In genomic region chrX:49199315-49199595, GRCh38 we compare ENCODE assay signal across 17 cellular contexts. TPM values are rescaled to one million over a fixed set of nuclear protein-coding genes. Genes with fewer than 3 reads are reported as not detected.
DNase-seq lines count a peak whose midpoint lies in the region; ATAC-seq, FAIRE-seq and TF ChIP-seq lines count a peak whose summit lies in the region.
"Had no signal": no experiment of that assay in that cellular context is flagged by ENCODE, and none has a peak within 500 bp of the region (broad histone marks: within the 10 kb centered on the region; RNA-seq: fewer than 3 reads in every experiment).

No MANE protein-coding gene starts in this region.

- no peaks in the 10 kb centered on the region for H3K9me1 ChIP-seq in K562 (ENCODE audit: control insufficient read depth, insufficient read depth, low read length)

- H3K9ac ChIP-seq in HUES64 (ENCODE audit: low read depth, low read length) = no peak overlapping the region
- H3K9ac ChIP-seq in K562 (ENCODE audit: insufficient read depth in 1 of 2, low read depth in 2 of 2, low read length in 2 of 2) = peak overlapping the region in 1 of 2 experiments; percentile 83; a peak in 2 of 4 replicates
- H3K9ac ChIP-seq in parathyroid adenoma = peak overlapping the region; percentile 37

- POLR2A ChIA-PET in activated CD4-positive, alpha-beta T cell treated with anti-CD3 and anti-CD28 coated beads, Interleukin-2, amount 10 ng/mL, durations not matched to agents 7 days and 5 days (lab: Charles Lee) = no interaction called here
- POLR2A ChIA-PET in K562 (lab: Yijun Ruan, JAX) = no interaction called here

- H3K27me3 ChIP-seq in HUES64 (ENCODE audit: insufficient read depth, low read length) (peaks cover 8% of the 10 kb centered on the region; the same call in 1 of the 2 replicates), K562 (ENCODE audit: control insufficient read depth in 2 of 2, insufficient read depth in 2 of 2, low read length in 2 of 2) (no peaks in the 10 kb centered on the region), parathyroid adenoma (ENCODE audit: control insufficient read depth, insufficient read depth, low read length) (no peaks in the 10 kb centered on the region)
- H3K27me3 ChIP-seq: ovary, thyroid gland had no signal

- TF ChIP-seq EP300 in K562 (IDR thresholded peaks at IDR 0.05; ENCODE audit: low read length) = no peak

- H4K20me1 ChIP-seq in K562 (replicated peaks; ENCODE audit: control insufficient read depth, insufficient read depth, low read length) = no peaks in the 10 kb centered on the region

- CTCF ChIA-PET in activated CD4-positive, alpha-beta T cell treated with anti-CD3 and anti-CD28 coated beads, Interleukin-2, amount 10 ng/mL, durations not matched to agents 7 days and 5 days (lab: Charles Lee) = no interaction called here
- CTCF ChIA-PET in K562 (lab: Yijun Ruan, JAX; ENCODE audit: low intra/inter-chr PET ratio) = no interaction called here

- no peak for TF ChIP-seq RAD21 in K562 (CRISPR knock-in tag; conservative IDR thresholded peaks at IDR 0.05 in 1 of 2, IDR thresholded peaks at IDR 0.05 in 1 of 2)

- in situ Hi-C loops in K562 (cut with MboI) = no loop called here

- no peak for FAIRE-seq in K562 (lab: Jason Lieb, UNC)
- FAIRE-seq: bronchial epithelial cell, frontal cortex, kidney had no signal

- H3K27ac ChIP-seq in HUES64 (ENCODE audit: low read depth, low read length) (no peak overlapping the region), K562 (ENCODE audit: extremely low read depth, low read depth, low read length) (no peak overlapping the region), parathyroid adenoma (no peak overlapping the region)
- H3K27ac ChIP-seq: ovary, thyroid gland had no signal

- no peak for TF ChIP-seq CTCF in K562 (IDR thresholded peaks at IDR 0.05 in 2 of 3, conservative IDR thresholded peaks at IDR 0.05 in 1 of 3; ENCODE audit: insufficient read depth in 2 of 3, low read depth in 1 of 3, low read length in 3 of 3)
- TF ChIP-seq CTCF in parathyroid adenoma (IDR thresholded peaks at IDR 0.05) = no peak

- ATAC-seq in K562 (no peak), HG02870 (IDR thresholded peaks at IDR 0.05; ENCODE audit: unreplicated experiment) (no peak), GM19455 (IDR thresholded peaks at IDR 0.05; ENCODE audit: unreplicated experiment) (no peak)

- no peak for TF ChIP-seq POLR2A in K562 (conservative IDR thresholded peaks at IDR 0.05)

- intact Hi-C loops in K562 (cut with micrococcal nuclease) = no loop called here

- DNase-seq in activated CD4-positive, alpha-beta T cell treated with anti-CD3 and anti-CD28 coated beads, Interleukin-2, amount 10 ng/mL, durations not matched to agents 7 days and 5 days = no peak
- DNase-seq in activated CD4-positive, alpha-beta T cell treated with anti-CD3 and anti-CD28 coated beads for 1 hour = no peak
- no peak for DNase-seq in K562 (ENCODE audit: extremely low read depth in 1 of 4, low spot score in 3 of 4)
- DNase-seq in A172 (ENCODE audit: low spot score) = no peak
- DNase-seq: activated gamma-delta T cell treated with Interleukin-2 at 50 U/mL for 16 hours, DMS153, midbrain, ovary, PC-3, thyroid gland had no signal

- no peak overlapping the region for H2AFZ ChIP-seq in K562 (ENCODE audit: low read depth, low read length)
- no peak overlapping the region for H2AFZ ChIP-seq in parathyroid adenoma

- H3K4me1 ChIP-seq in HUES64 (ENCODE audit: insufficient read depth, low read length) = no peaks in the 10 kb centered on the region
- peaks cover 17 to 30% of the 10 kb centered on the region in 2 experiments; a peak in 4 of 5 replicates for H3K4me1 ChIP-seq in K562 (replicated peaks in 1 of 2; ENCODE audit: control insufficient read depth in 2 of 2, insufficient read depth in 2 of 2, low read length in 2 of 2)
- H3K4me1 ChIP-seq in parathyroid adenoma = peaks cover 3% of the 10 kb centered on the region

- H3K36me3 Mint-ChIP-seq in activated CD4-positive, alpha-beta T cell treated with anti-CD3 and anti-CD28 coated beads, Interleukin-2, amount 10 ng/mL, durations not matched to agents 7 days and 5 days (ENCODE audit: low read depth) = no peaks in the 10 kb centered on the region

- peak overlapping the region; percentile 32 for H3K4me3 Mint-ChIP-seq in activated CD4-positive, alpha-beta T cell treated with anti-CD3 and anti-CD28 coated beads, Interleukin-2, amount 10 ng/mL, durations not matched to agents 7 days and 5 days

- no peak overlapping the region for H3K27ac Mint-ChIP-seq in activated CD4-positive, alpha-beta T cell treated with anti-CD3 and anti-CD28 coated beads, Interleukin-2, amount 10 ng/mL, durations not matched to agents 7 days and 5 days

- peaks cover 23% of the 10 kb centered on the region for H3K4me1 Mint-ChIP-seq in activated CD4-positive, alpha-beta T cell treated with anti-CD3 and anti-CD28 coated beads, Interleukin-2, amount 10 ng/mL, durations not matched to agents 7 days and 5 days

- H3K79me2 ChIP-seq in K562 (ENCODE audit: control insufficient read depth, insufficient read depth, low read length) (no peaks in the 10 kb centered on the region), parathyroid adenoma (no peaks in the 10 kb centered on the region)

- H3K4me3 ChIP-seq in HUES64 (ENCODE audit: low read length) (peak overlapping the region; percentile 49), K562 (peak overlapping the region; percentile 35; the same call in 1 of the 2 replicates), parathyroid adenoma (ENCODE audit: low read depth, low read length) (no peak overlapping the region)
- H3K4me3 ChIP-seq: ovary, thyroid gland had no signal

- H3K9me3 ChIP-seq in HUES64 (ENCODE audit: insufficient read depth, low read depth, low read length) (no peaks in the 10 kb centered on the region), K562 (replicated peaks; ENCODE audit: control insufficient read depth, insufficient read depth, low read depth, low read length) (no peaks in the 10 kb centered on the region), parathyroid adenoma (ENCODE audit: control insufficient read depth, low read length) (no peaks in the 10 kb centered on the region)
- H3K9me3 ChIP-seq: ovary, thyroid gland had no signal

- H3K36me3 ChIP-seq in HUES64 (ENCODE audit: insufficient read depth, low read length) (no peaks in the 10 kb centered on the region), K562 (ENCODE audit: control insufficient read depth, insufficient read depth, low read length) (no peaks in the 10 kb centered on the region), parathyroid adenoma (ENCODE audit: control insufficient read depth, insufficient read depth, low read length) (no peaks in the 10 kb centered on the region)
- H3K36me3 ChIP-seq: ovary, thyroid gland had no signal

- H3K9me3 Mint-ChIP-seq in activated CD4-positive, alpha-beta T cell treated with anti-CD3 and anti-CD28 coated beads, Interleukin-2, amount 10 ng/mL, durations not matched to agents 7 days and 5 days = no peaks in the 10 kb centered on the region

- BruUV-seq in K562 (replicated peaks; lab: Mats Ljungman, UMichigan) = no TSS peak

- WGBS in HUES64 = 12% methylated on average over 11 of the region's 11 CpGs
- 5% methylated on average over 8 of the region's 11 CpGs for WGBS in K562 (ENCODE audit: insufficient coverage, low coverage, missing lambda C conversion rate)

- peaks cover 6% of the 10 kb centered on the region for H3K27me3 Mint-ChIP-seq in activated CD4-positive, alpha-beta T cell treated with anti-CD3 and anti-CD28 coated beads, Interleukin-2, amount 10 ng/mL, durations not matched to agents 7 days and 5 days

- no peak overlapping the region for H3K4me2 ChIP-seq in K562 (ENCODE audit: insufficient read depth, low read length)
- H3K4me2 ChIP-seq in parathyroid adenoma (ENCODE audit: low read length) = no peak overlapping the region

RNA-seq across cellular contexts. Expression of gene SYP, which starts 0.7 kb away (rescaled TPM):
- total RNA-seq in activated CD4-positive, alpha-beta T cell treated with anti-CD3 and anti-CD28 coated beads, Interleukin-2, amount 10 ng/mL, durations not matched to agents 7 days and 5 days = 1 to 10 TPM; 2.5 to 2.7 TPM
- 3.6 TPM for polyA plus RNA-seq in HUES64 (2013, experiment 1 of 2)
- 3.9 TPM for polyA plus RNA-seq in HUES64 (2013, experiment 2 of 2)
- total RNA-seq in K562 (2011; cell fraction: chromatin; rRNA removed; ENCODE audit: low replicate concordance) = 4.8 and 8.4 TPM in 2 replicates
- total RNA-seq in K562 (2011; cell fraction: nucleolus; rRNA removed) = 6.8 and 7.3 TPM in 2 replicates
- 6.0 and 10.6 TPM in 2 replicates for total RNA-seq in K562 (2011; cell fraction: nucleoplasm; rRNA removed)
- total RNA-seq in K562 (2014; rRNA removed) (3.4 and 3.9 TPM in 2 replicates), K562 (2014; rRNA removed; fragmentation: Illumina TruSeq; extraction: Trizol) (2.2 and 2.6 TPM in 2 replicates), K562 (2015; rRNA removed; fragmentation: Illumina TruSeq; extraction: Trizol) (1.5 and 1.6 TPM in 2 replicates), K562 (2021) (2.1 and 3.0 TPM in 2 replicates)
- polyA plus RNA-seq in K562 (2011; rRNA removed) (3.9 and 5.1 TPM in 2 replicates), K562 (2014; fragmentation: Illumina TruSeq; extraction: Trizol) (2.4 and 2.9 TPM in 2 replicates), K562 (2014; fragmentation: Nextera tagmentation; extraction: Ambion mirVana) (under 1 TPM; 0.48 to 0.52 TPM), K562 (2014; rRNA removed) (3.6 and 4.3 TPM in 2 replicates)
- 5.7 and 10.1 TPM in 2 replicates for polyA plus RNA-seq in K562 (2011; cell fraction: cytosol; rRNA removed)
- 3.8 and 7.1 TPM in 2 replicates for polyA plus RNA-seq in K562 (2011; cell fraction: nucleus; rRNA removed)
- 1.8 and 4.5 TPM in 2 replicates for polyA plus RNA-seq in K562 (2012)
- polyA minus RNA-seq in K562 (2011; rRNA and poly(A)+ RNA removed) = 1.6 and 3.3 TPM in 2 replicates
- 1.3 and 4.0 TPM in 2 replicates for polyA minus RNA-seq in K562 (2011; cell fraction: cytosol; rRNA and poly(A)+ RNA removed)
- 3.8 and 4.0 TPM in 2 replicates for polyA minus RNA-seq in K562 (2011; cell fraction: nucleus; rRNA and poly(A)+ RNA removed)
- 0.05 and 0.48 TPM in 2 replicates for total RNA-seq in A172 (2014; rRNA removed; shearing (Covaris generic))

RNA-seq across cellular contexts. Expression of gene PRICKLE3, which starts 13.1 kb away (rescaled TPM):
- 10 to 100 TPM; 13.7 to 17.6 TPM for total RNA-seq in activated CD4-positive, alpha-beta T cell treated with anti-CD3 and anti-CD28 coated beads, Interleukin-2, amount 10 ng/mL, durations not matched to agents 7 days and 5 days
- polyA plus RNA-seq in HUES64 (2013, experiment 1 of 2) = 5.7 TPM
- 5.5 TPM for polyA plus RNA-seq in HUES64 (2013, experiment 2 of 2)
- total RNA-seq in K562 (2011; cell fraction: chromatin; rRNA removed; ENCODE audit: low replicate concordance) = 44.7 and 103 TPM in 2 replicates
- 65.1 and 65.2 TPM in 2 replicates for total RNA-seq in K562 (2011; cell fraction: nucleolus; rRNA removed)
- total RNA-seq in K562 (2011; cell fraction: nucleoplasm; rRNA removed) = 41.5 and 44.2 TPM in 2 replicates
- total RNA-seq in K562 (2014; rRNA removed) = 24.7 and 26.8 TPM in 2 replicates
- 6.8 and 8.7 TPM in 2 replicates for total RNA-seq in K562 (2014; rRNA removed; fragmentation: Illumina TruSeq; extraction: Trizol)
- total RNA-seq in K562 (2015; rRNA removed; fragmentation: Illumina TruSeq; extraction: Trizol) = 10.2 and 11.2 TPM in 2 replicates
- 43.8 and 44.3 TPM in 2 replicates for total RNA-seq in K562 (2021)
- polyA plus RNA-seq in K562 (2011; rRNA removed) = 14.0 and 22.0 TPM in 2 replicates
- 13.3 and 26.4 TPM in 2 replicates for polyA plus RNA-seq in K562 (2011; cell fraction: cytosol; rRNA removed)
- polyA plus RNA-seq in K562 (2011; cell fraction: nucleus; rRNA removed) = 49.4 and 83.5 TPM in 2 replicates
- 28.6 and 29.5 TPM in 2 replicates for polyA plus RNA-seq in K562 (2012)
- 19.1 and 19.4 TPM in 2 replicates for polyA plus RNA-seq in K562 (2014; fragmentation: Illumina TruSeq; extraction: Trizol)
- 1 to 10 TPM; 1.1 to 1.4 TPM for polyA plus RNA-seq in K562 (2014; fragmentation: Nextera tagmentation; extraction: Ambion mirVana)
- 23.7 and 32.8 TPM in 2 replicates for polyA plus RNA-seq in K562 (2014; rRNA removed)
- 10.3 and 12.1 TPM in 2 replicates for polyA minus RNA-seq in K562 (2011; rRNA and poly(A)+ RNA removed)
- polyA minus RNA-seq in K562 (2011; cell fraction: cytosol; rRNA and poly(A)+ RNA removed) = 30.0 and 34.3 TPM in 2 replicates
- polyA minus RNA-seq in K562 (2011; cell fraction: nucleus; rRNA and poly(A)+ RNA removed) = 18.0 and 18.3 TPM in 2 replicates
- total RNA-seq in A172 (2014; rRNA removed; shearing (Covaris generic)) = 2.8 and 2.9 TPM in 2 replicates

RNA-seq across cellular contexts. Expression of gene PLP2, which starts 27.6 kb away (rescaled TPM):
- total RNA-seq in activated CD4-positive, alpha-beta T cell treated with anti-CD3 and anti-CD28 coated beads, Interleukin-2, amount 10 ng/mL, durations not matched to agents 7 days and 5 days = 100 to 1,000 TPM; 245 to 270 TPM
- 2.8 TPM for polyA plus RNA-seq in HUES64 (2013, experiment 1 of 2)
- polyA plus RNA-seq in HUES64 (2013, experiment 2 of 2) = 3.8 TPM
- total RNA-seq in K562 (2011; cell fraction: chromatin; rRNA removed; ENCODE audit: low replicate concordance) = 74.1 and 122 TPM in 2 replicates
- total RNA-seq in K562 (2011; cell fraction: nucleolus; rRNA removed) = 138 and 180 TPM in 2 replicates
- 178 and 233 TPM in 2 replicates for total RNA-seq in K562 (2011; cell fraction: nucleoplasm; rRNA removed)
- total RNA-seq in K562 (2014; rRNA removed) (34.7 and 55.2 TPM in 2 replicates), K562 (2014; rRNA removed; fragmentation: Illumina TruSeq; extraction: Trizol) (65.1 and 67.8 TPM in 2 replicates), K562 (2015; rRNA removed; fragmentation: Illumina TruSeq; extraction: Trizol) (70.4 and 73.0 TPM in 2 replicates), K562 (2021) (106 and 112 TPM in 2 replicates)
- polyA plus RNA-seq in K562 (2011; rRNA removed) (169 and 175 TPM in 2 replicates), K562 (2014; fragmentation: Illumina TruSeq; extraction: Trizol) (199 and 236 TPM in 2 replicates), K562 (2014; fragmentation: Nextera tagmentation; extraction: Ambion mirVana) (100 to 1,000 TPM; 117 to 208 TPM), K562 (2014; rRNA removed) (63.0 and 96.3 TPM in 2 replicates)
- 367 and 379 TPM in 2 replicates for polyA plus RNA-seq in K562 (2011; cell fraction: cytosol; rRNA removed)
- 76.0 and 82.2 TPM in 2 replicates for polyA plus RNA-seq in K562 (2011; cell fraction: nucleus; rRNA removed)
- 170 and 356 TPM in 2 replicates for polyA plus RNA-seq in K562 (2012)
- polyA minus RNA-seq in K562 (2011; rRNA and poly(A)+ RNA removed) = 88.3 and 104 TPM in 2 replicates
- polyA minus RNA-seq in K562 (2011; cell fraction: cytosol; rRNA and poly(A)+ RNA removed) = 55.9 and 80.5 TPM in 2 replicates
- polyA minus RNA-seq in K562 (2011; cell fraction: nucleus; rRNA and poly(A)+ RNA removed) = 8.6 and 18.3 TPM in 2 replicates
- 70.3 and 80.8 TPM in 2 replicates for total RNA-seq in A172 (2014; rRNA removed; shearing (Covaris generic))

RNA-seq across cellular contexts. Expression of gene CACNA1F, which starts 33.9 kb away (rescaled TPM):
- total RNA-seq in activated CD4-positive, alpha-beta T cell treated with anti-CD3 and anti-CD28 coated beads, Interleukin-2, amount 10 ng/mL, durations not matched to agents 7 days and 5 days = under 1 TPM; 0.12 to 0.33 TPM
- 0.15 TPM for polyA plus RNA-seq in HUES64 (2013, experiment 1 of 2)
- polyA plus RNA-seq in HUES64 (2013, experiment 2 of 2) = 0.19 TPM
- 2.0 TPM in 2 replicates for total RNA-seq in K562 (2011; cell fraction: chromatin; rRNA removed; ENCODE audit: low replicate concordance)
- total RNA-seq in K562 (2011; cell fraction: nucleolus; rRNA removed) = 0.79 and 0.83 TPM in 2 replicates
- total RNA-seq in K562 (2011; cell fraction: nucleoplasm; rRNA removed) = 0.84 and 1.7 TPM in 2 replicates
- under 0.01 TPM in 1 of 2 replicates, not detected in the other for total RNA-seq in K562 (2014; rRNA removed)
- not detected in 2 replicates for total RNA-seq in K562 (2014; rRNA removed; fragmentation: Illumina TruSeq; extraction: Trizol)
- not detected in 2 replicates for total RNA-seq in K562 (2015; rRNA removed; fragmentation: Illumina TruSeq; extraction: Trizol)
- total RNA-seq in K562 (2021) = 0.04 TPM in 2 replicates
- polyA plus RNA-seq in K562 (2011; rRNA removed) = 0.13 and 0.37 TPM in 2 replicates
- polyA plus RNA-seq in K562 (2011; cell fraction: cytosol; rRNA removed) = 0.10 and 0.22 TPM in 2 replicates
- polyA plus RNA-seq in K562 (2011; cell fraction: nucleus; rRNA removed) = 1.5 and 1.9 TPM in 2 replicates
- polyA plus RNA-seq in K562 (2012) = 0.10 and 0.36 TPM in 2 replicates
- 0.01 and 0.03 TPM in 2 replicates for polyA plus RNA-seq in K562 (2014; fragmentation: Illumina TruSeq; extraction: Trizol)
- under 1 TPM in 1 of 2 experiments, not detected in 1; 0.01 TPM for polyA plus RNA-seq in K562 (2014; fragmentation: Nextera tagmentation; extraction: Ambion mirVana)
- 0.15 and 0.41 TPM in 2 replicates for polyA plus RNA-seq in K562 (2014; rRNA removed)
- 0.04 and 0.06 TPM in 2 replicates for polyA minus RNA-seq in K562 (2011; rRNA and poly(A)+ RNA removed)
- polyA minus RNA-seq in K562 (2011; cell fraction: cytosol; rRNA and poly(A)+ RNA removed) = not detected in 2 replicates
- polyA minus RNA-seq in K562 (2011; cell fraction: nucleus; rRNA and poly(A)+ RNA removed) = 0.27 and 0.56 TPM in 2 replicates
- total RNA-seq in A172 (2014; rRNA removed; shearing (Covaris generic)) = not detected in 2 replicates
- total RNA-seq: PC-3 had no signal

RNA-seq across cellular contexts. Expression of gene CCDC22, which starts 36.0 kb away (rescaled TPM):
- total RNA-seq in activated CD4-positive, alpha-beta T cell treated with anti-CD3 and anti-CD28 coated beads, Interleukin-2, amount 10 ng/mL, durations not matched to agents 7 days and 5 days = 10 to 100 TPM; 25.4 to 28.3 TPM
- 10.3 TPM for polyA plus RNA-seq in HUES64 (2013, experiment 1 of 2)
- 9.1 TPM for polyA plus RNA-seq in HUES64 (2013, experiment 2 of 2)
- total RNA-seq in K562 (2011; cell fraction: chromatin; rRNA removed; ENCODE audit: low replicate concordance) = 18.9 and 51.1 TPM in 2 replicates
- total RNA-seq in K562 (2011; cell fraction: nucleolus; rRNA removed) = 27.2 and 29.1 TPM in 2 replicates
- 22.7 and 25.3 TPM in 2 replicates for total RNA-seq in K562 (2011; cell fraction: nucleoplasm; rRNA removed)
- total RNA-seq in K562 (2014; rRNA removed) = 13.5 and 14.0 TPM in 2 replicates
- 2.5 and 3.6 TPM in 2 replicates for total RNA-seq in K562 (2014; rRNA removed; fragmentation: Illumina TruSeq; extraction: Trizol)
- total RNA-seq in K562 (2015; rRNA removed; fragmentation: Illumina TruSeq; extraction: Trizol) = 6.6 and 7.1 TPM in 2 replicates
- total RNA-seq in K562 (2021) = 20.9 and 22.7 TPM in 2 replicates
- polyA plus RNA-seq in K562 (2011; rRNA removed) = 11.7 and 26.4 TPM in 2 replicates
- 19.0 and 32.2 TPM in 2 replicates for polyA plus RNA-seq in K562 (2011; cell fraction: cytosol; rRNA removed)
- polyA plus RNA-seq in K562 (2011; cell fraction: nucleus; rRNA removed) = 72.0 and 73.7 TPM in 2 replicates
- polyA plus RNA-seq in K562 (2012) = 14.8 and 30.0 TPM in 2 replicates
- 5.1 and 12.0 TPM in 2 replicates for polyA plus RNA-seq in K562 (2014; fragmentation: Illumina TruSeq; extraction: Trizol)
- under 1 TPM; 0.32 to 0.74 TPM for polyA plus RNA-seq in K562 (2014; fragmentation: Nextera tagmentation; extraction: Ambion mirVana)
- polyA plus RNA-seq in K562 (2014; rRNA removed) = 11.1 and 13.6 TPM in 2 replicates
- 12.0 and 15.2 TPM in 2 replicates for polyA minus RNA-seq in K562 (2011; rRNA and poly(A)+ RNA removed)
- 21.5 and 24.4 TPM in 2 replicates for polyA minus RNA-seq in K562 (2011; cell fraction: cytosol; rRNA and poly(A)+ RNA removed)
- 9.8 and 17.3 TPM in 2 replicates for polyA minus RNA-seq in K562 (2011; cell fraction: nucleus; rRNA and poly(A)+ RNA removed)
- total RNA-seq in A172 (2014; rRNA removed; shearing (Covaris generic)) = 15.0 and 16.8 TPM in 2 replicates
